ENCODE assay signal across 29 cellular contexts in the genomic region with DNA sequence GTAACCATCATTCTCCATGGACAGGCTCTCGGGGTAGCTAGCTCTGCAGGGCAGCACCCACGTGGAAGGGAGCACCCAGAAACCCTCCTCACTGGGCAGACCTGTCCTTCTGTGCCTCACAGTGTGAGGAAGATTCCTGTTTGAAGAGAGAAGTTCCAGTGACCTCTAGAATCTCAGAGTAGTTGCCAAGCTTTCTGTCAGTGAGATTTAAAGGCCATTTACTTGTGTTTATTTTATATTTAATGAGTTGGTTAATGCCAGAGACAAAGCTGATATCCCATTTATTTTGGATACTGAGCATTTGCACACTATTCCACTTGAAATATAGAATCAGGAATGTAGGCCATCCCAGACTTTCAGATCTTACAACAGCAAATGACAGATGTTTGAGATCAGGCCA.
"Had no signal": no experiment of that assay in that cellular context is flagged by ENCODE, and none has a peak within 500 bp of the region (broad histone marks: within the 10 kb centered on the region; RNA-seq: fewer than 3 reads in every experiment).

No MANE protein-coding gene starts in this region.

- H3K27ac ChIP-seq: ascending aorta, cardiac muscle cell, PC-9, WERI-Rb-1 had no signal

- H3K27me3 ChIP-seq: ascending aorta, cardiac muscle cell, MG63 had no signal

- H3K4me3 ChIP-seq: ascending aorta, cardiac muscle cell, MG63, PC-9 had no signal

- H3K9me3 ChIP-seq: ascending aorta, MG63 had no signal

- H3K36me3 ChIP-seq: cardiac muscle cell, MG63 had no signal

- DNase-seq: activated CD4-positive, alpha-beta T cell treated with anti-CD3 and anti-CD28 coated beads, Interleukin-2, amount 10 ng/mL, durations not matched to agents 7 days and 5 days; activated CD4-positive, alpha-beta T cell treated with anti-CD3 and anti-CD28 coated beads, Interleukin-2, amount 50 U/mL, for 48 hours; activated CD4-positive, CD25-positive, alpha-beta regulatory T cell; activated CD8-positive, alpha-beta T cell treated with anti-CD3 and anti-CD28 coated beads, Interleukin-2, amount 10 ng/mL, durations not matched to agents 7 days and 5 days; activated gamma-delta T cell; activated naive CD4-positive, alpha-beta T cell treated with Interleukin-2 at 50 U/mL for 16 hours; activated naive CD8-positive, alpha-beta T cell treated with anti-CD3 and anti-CD28 coated beads, Interleukin-2, amount 10 ng/mL, durations not matched to agents 7 days and 5 days; activated T-cell treated with anti-CD3 and anti-CD28 coated beads, Interleukin-2, amount 50 U/mL, for 24 hours; amygdala; Karpas-422; KBM-7; MG63; NCI-H1048; NCI-H1105 treated with DMSO at 0.1 percent for 48 hours; NCI-H1436; NCI-H1694; NCI-H1930; NCI-H345; NCI-H524 treated with DMSO at 0.1 percent for 48 hours; NK-92 treated with Interleukin-12 subunit alpha and Interleukin-12 subunit beta, amount 100 ng/mL, for 24 hours; PC-9; Right ventricle myocardium superior; SW 1271; T-helper 1 cell; T-helper 2 cell; T-helper 9 cell; WERI-Rb-1 had no signal
